ENCODE assay signal across 1 cellular context in genomic region chr16:16138034-16138635, GRCh38.
A peak's percentile ranks its signal among the peaks of the same experiment; 100 is the strongest.
TF ChIP-seq lines count a peak whose summit lies in the region.

No MANE protein-coding gene starts in this region.

TF ChIP-seq in HepG2, 621 proteins besides CTCF, POLR2A, EP300 and RAD21 (continued from another document):
- TF ChIP-seq ATF7 (IDR thresholded peaks at IDR 0.05) (0 out of 2 replicates have a peak, but pooled peaks have one; percentile 1), ATF7 (CRISPR knock-in tag; IDR thresholded peaks at IDR 0.05) (no peak), FOXO1 (CRISPR knock-in tag; IDR thresholded peaks at IDR 0.05) (0 out of 2 replicates have a peak, but pooled peaks have one; percentile 36), ZNF468 (CRISPR knock-in tag; IDR thresholded peaks at IDR 0.05) (no peak), ATAD3A (CRISPR knock-in tag; IDR thresholded peaks at IDR 0.05) (no peak), MED1 (CRISPR knock-in tag; IDR thresholded peaks at IDR 0.05) (no peak), ZNF564 (CRISPR knock-in tag; IDR thresholded peaks at IDR 0.05) (no peak), ZNF451 (CRISPR knock-in tag; IDR thresholded peaks at IDR 0.05) (no peak), KMT2A (CRISPR knock-in tag; IDR thresholded peaks at IDR 0.05) (no peak)
